In genomic region chr7:102025777-102026176, GRCh38 we compare ENCODE assay signal across 7 cellular contexts.
DNase-seq lines count a peak whose midpoint lies in the region; ATAC-seq, FAIRE-seq and TF ChIP-seq lines count a peak whose summit lies in the region.
"Not testable (repeated sequence)": the region's sequence is repeated elsewhere in the genome, so short reads cannot be mapped to it uniquely, and the experiment has no call there.

No MANE protein-coding gene starts in this region.

- H3K9me2 ChIP-seq in OCI-LY7 (ENCODE audit: insufficient read depth, low read length); hepatocyte (replicated peaks; ENCODE audit: insufficient read depth): not testable (repeated sequence)

- WGBS in K562 (ENCODE audit: insufficient coverage, low coverage, missing lambda C conversion rate) = 64% methylated on average over 4 of the region's 4 CpGs
- WGBS in heart right ventricle, 2 donors = 84 to 85% methylated on average over 4 of the region's 4 CpGs
- 87% methylated on average over 4 of the region's 4 CpGs for WGBS in hepatocyte (ENCODE audit: low lambda C conversion rate, missing lambda C conversion rate)

- not testable (repeated sequence) for H3K27me3 ChIP-seq in BLaER1; DND-41 (ENCODE audit: insufficient read depth, low read length, poor library complexity); HL-60 (ENCODE audit: insufficient read depth, poor library complexity, severe bottlenecking); K562 (ENCODE audit: control insufficient read depth in 2 of 2, insufficient read depth in 2 of 2, low read length in 2 of 2); heart right ventricle; hepatocyte

- H3K4me2 ChIP-seq in BLaER1 = peak overlapping the region; percentile 44
- not testable (repeated sequence) for H3K4me2 ChIP-seq in DND-41 (ENCODE audit: insufficient read depth, low read length); OCI-LY7 (ENCODE audit: low read length); K562 (ENCODE audit: insufficient read depth, low read length); hepatocyte

- peaks cover 81% of the 10 kb centered on the region for H3K79me2 ChIP-seq in DND-41 (ENCODE audit: insufficient read depth, low read length)
- H3K79me2 ChIP-seq in OCI-LY7 (ENCODE audit: insufficient read depth, low read depth, low read length) = peaks cover 83% of the 10 kb centered on the region; the same call in 1 of the 2 replicates
- not testable (repeated sequence) for H3K79me2 ChIP-seq in K562 (ENCODE audit: control insufficient read depth, insufficient read depth, low read length)
- peaks cover 48% of the 10 kb centered on the region for H3K79me2 ChIP-seq in hepatocyte

- not testable (repeated sequence) for H4K20me1 ChIP-seq in BLaER1; DND-41 (ENCODE audit: insufficient read depth, low read length); OCI-LY7 (ENCODE audit: insufficient read depth, low read length); K562 (replicated peaks; ENCODE audit: control insufficient read depth, insufficient read depth, low read length); hepatocyte (ENCODE audit: insufficient read depth, poor library complexity, severe bottlenecking)

- TF ChIP-seq CTCF in DND-41 (IDR thresholded peaks at IDR 0.05; ENCODE audit: borderline replicate concordance, extremely low read depth, low read length, poor library complexity, severe bottlenecking); HL-60 (IDR thresholded peaks at IDR 0.05; ENCODE audit: insufficient read depth, low read length); OCI-LY7 (conservative IDR thresholded peaks at IDR 0.05; ENCODE audit: low read length); K562 (IDR thresholded peaks at IDR 0.05 in 2 of 3, conservative IDR thresholded peaks at IDR 0.05 in 1 of 3; ENCODE audit: insufficient read depth in 2 of 3, low read depth in 1 of 3, low read length in 3 of 3); heart right ventricle (IDR thresholded peaks at IDR 0.05); hepatocyte (IDR thresholded peaks at IDR 0.05; ENCODE audit: poor library complexity): not testable (repeated sequence)

- not testable (repeated sequence) for TF ChIP-seq POLR2A in K562 (conservative IDR thresholded peaks at IDR 0.05)

- DNase-seq in DND-41; HL-60 (ENCODE audit: low read depth in 1 of 2, low spot score in 1 of 2); OCI-LY7 (ENCODE audit: low spot score); K562 (ENCODE audit: extremely low read depth in 1 of 4, low spot score in 3 of 4); heart right ventricle; hepatocyte (ENCODE audit: low spot score): not testable (repeated sequence)

- H3K4me3 ChIP-seq in BLaER1; DND-41 (ENCODE audit: low read depth in 1 of 2, low read length in 2 of 2); HL-60 (replicated peaks; ENCODE audit: insufficient read depth, low read length); OCI-LY7 (ENCODE audit: low read depth, low read length, poor library complexity, severe bottlenecking); K562; heart right ventricle; hepatocyte: not testable (repeated sequence)

- peaks cover 25% of the 10 kb centered on the region for H3K36me3 ChIP-seq in BLaER1
- H3K36me3 ChIP-seq in DND-41 (ENCODE audit: insufficient read depth, low read length) = peaks cover 31% of the 10 kb centered on the region
- H3K36me3 ChIP-seq in OCI-LY7 (ENCODE audit: insufficient read depth, low read length) = peaks cover 73% of the 10 kb centered on the region
- H3K36me3 ChIP-seq in K562 (ENCODE audit: control insufficient read depth, insufficient read depth, low read length) = peaks cover 26% of the 10 kb centered on the region; the same call in 2 of the 3 replicates
- peaks cover 0 to 39% (median 0%) of the 10 kb centered on the region in 9 donors for H3K36me3 ChIP-seq in heart right ventricle
- not testable (repeated sequence) for H3K36me3 ChIP-seq in hepatocyte (replicated peaks; ENCODE audit: insufficient read depth, low read depth)

- H2AFZ ChIP-seq in DND-41 (ENCODE audit: low read depth, low read length); OCI-LY7 (ENCODE audit: low read length); K562 (ENCODE audit: low read depth, low read length); hepatocyte: not testable (repeated sequence)

- not testable (repeated sequence) for TF ChIP-seq RAD21 in K562 (CRISPR knock-in tag; conservative IDR thresholded peaks at IDR 0.05 in 1 of 2, IDR thresholded peaks at IDR 0.05 in 1 of 2)

- H3K4me1 ChIP-seq in BLaER1 = peaks cover 100% of the 10 kb centered on the region
- peaks cover 89% of the 10 kb centered on the region for H3K4me1 ChIP-seq in DND-41 (ENCODE audit: insufficient read depth, low read length)
- peaks cover 78% of the 10 kb centered on the region for H3K4me1 ChIP-seq in OCI-LY7 (ENCODE audit: insufficient read depth, low read length, poor library complexity, severe bottlenecking)
- H3K4me1 ChIP-seq in K562 (replicated peaks in 1 of 2; ENCODE audit: control insufficient read depth in 2 of 2, insufficient read depth in 2 of 2, low read length in 2 of 2); hepatocyte (ENCODE audit: insufficient read depth): not testable (repeated sequence)
- H3K4me1 ChIP-seq in heart right ventricle = peaks cover 0 to 21% (median 12%) of the 10 kb centered on the region in 9 donors

- POLR2A ChIA-PET in OCI-LY7 (lab: Charles Lee) = interaction anchor here (0.6 kb wide), 1 partner anchor 246 kb away, joined by 6 read pairs; no protein-coding TSS in a partner anchor
- POLR2A ChIA-PET in K562 (lab: Yijun Ruan, JAX) = not testable (repeated sequence)

- in situ Hi-C loops in K562 (cut with MboI) = not testable (repeated sequence)

- H3K27ac ChIP-seq in BLaER1 = peak overlapping the region; percentile 93
- H3K27ac ChIP-seq in DND-41 (ENCODE audit: low read length) = peak overlapping the region; percentile 100
- peak overlapping the region; percentile 7; the same call in 1 of the 2 replicates for H3K27ac ChIP-seq in HL-60 (replicated peaks)
- peak overlapping the region; percentile 84 for H3K27ac ChIP-seq in OCI-LY7 (ENCODE audit: low read depth, low read length, poor library complexity, severe bottlenecking)
- H3K27ac ChIP-seq in K562 (ENCODE audit: extremely low read depth, low read depth, low read length) = not testable (repeated sequence)
- peak overlapping the region in 6 of 10 donors; percentile 29 to 84 (median 78) for H3K27ac ChIP-seq in heart right ventricle
- H3K27ac ChIP-seq in hepatocyte = peak overlapping the region; percentile 80

- TF ChIP-seq EP300 in K562 (IDR thresholded peaks at IDR 0.05; ENCODE audit: low read length) = not testable (repeated sequence)

- CTCF ChIA-PET in OCI-LY7 (lab: Charles Lee; ENCODE audit: unreplicated experiment); K562 (lab: Yijun Ruan, JAX; ENCODE audit: low intra/inter-chr PET ratio): not testable (repeated sequence)

- H3K9me3 ChIP-seq in BLaER1; DND-41 (ENCODE audit: insufficient read depth, low read length, severe bottlenecking); OCI-LY7 (ENCODE audit: low read length); K562 (replicated peaks; ENCODE audit: control insufficient read depth, insufficient read depth, low read depth, low read length); heart right ventricle; hepatocyte (ENCODE audit: low read depth): not testable (repeated sequence)

- not testable (repeated sequence) for FAIRE-seq in K562 (lab: Jason Lieb, UNC)

- not testable (repeated sequence) for H3K9me1 ChIP-seq in K562 (ENCODE audit: control insufficient read depth, insufficient read depth, low read length)

- BruUV-seq in OCI-LY7 (replicated peaks; lab: Mats Ljungman, UMichigan); K562 (replicated peaks; lab: Mats Ljungman, UMichigan): not testable (repeated sequence)

- intact Hi-C loops in OCI-LY7 (cut with micrococcal nuclease; ENCODE audit: unreplicated experiment); K562 (cut with micrococcal nuclease); heart right ventricle (cut with DNase I): not testable (repeated sequence)

- peak overlapping the region; percentile 2; the same call in 1 of the 2 replicates for H3K9ac ChIP-seq in BLaER1
- not testable (repeated sequence) for H3K9ac ChIP-seq in DND-41 (ENCODE audit: low read depth, low read length); K562 (ENCODE audit: insufficient read depth in 1 of 2, low read depth in 2 of 2, low read length in 2 of 2)

- not testable (repeated sequence) for ATAC-seq in DND-41 (ENCODE audit: insufficient read depth, low read depth); K562; heart right ventricle

TF ChIP-seq in K562, 482 proteins besides CTCF, POLR2A, EP300 and RAD21:
- 0 out of 2 replicates have a peak, but pooled peaks have one; percentile 12 for TF ChIP-seq ZNF121 (CRISPR knock-in tag; conservative IDR thresholded peaks at IDR 0.05)
